In the genomic region with DNA sequence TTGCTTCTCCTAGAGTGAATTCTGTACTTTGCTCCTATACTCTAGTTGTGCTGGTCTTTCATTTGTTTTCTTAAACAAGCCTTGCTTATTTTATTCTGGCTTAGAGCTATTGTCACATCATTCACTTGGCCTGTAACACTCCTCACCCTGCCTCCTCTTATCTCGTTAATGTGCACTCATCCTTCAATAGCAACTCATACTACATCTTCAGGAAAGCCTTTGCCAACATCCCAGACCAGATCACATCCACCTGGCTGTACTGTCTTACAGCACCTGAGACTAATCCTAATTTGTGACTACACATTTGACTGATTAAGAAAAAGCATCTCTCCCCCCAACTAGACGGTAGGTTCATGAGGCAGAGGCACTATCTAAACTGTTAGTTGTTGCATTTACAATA, we compare ENCODE assay signal across 23 cellular contexts.
"Had no signal": no experiment of that assay in that cellular context is flagged by ENCODE, and none has a peak within 500 bp of the region (broad histone marks: within the 10 kb centered on the region; RNA-seq: fewer than 3 reads in every experiment).

No MANE protein-coding gene starts in this region.

- H3K27me3 Mint-ChIP-seq: activated naive CD8-positive, alpha-beta T cell treated with anti-CD3 and anti-CD28 coated beads, Interleukin-2, amount 10 ng/mL, durations not matched to agents 7 days and 5 days had no signal

- H3K4me3 Mint-ChIP-seq: activated naive CD8-positive, alpha-beta T cell treated with anti-CD3 and anti-CD28 coated beads, Interleukin-2, amount 10 ng/mL, durations not matched to agents 7 days and 5 days; activated T-cell treated with anti-CD3 and anti-CD28 coated beads, Interleukin-2, amount 50 U/mL, for 4 hours; stimulated activated naive B cell treated with anti-CD40 and anti-IgM and Interleukin-4, amounts not matched to agents 10 μg/mL and 1 μg/mL and 100 μg/mL, for 72 hours had no signal

- H3K4me1 Mint-ChIP-seq: activated naive CD8-positive, alpha-beta T cell treated with anti-CD3 and anti-CD28 coated beads, Interleukin-2, amount 10 ng/mL, durations not matched to agents 7 days and 5 days; stimulated activated naive B cell treated with anti-CD40 and anti-IgM and Interleukin-4, amounts not matched to agents 10 μg/mL and 1 μg/mL and 100 μg/mL, for 72 hours had no signal

- H3K36me3 ChIP-seq: breast epithelium, esophagus muscularis mucosa, gastrocnemius medialis, transverse colon had no signal

- FAIRE-seq: TTC549, urothelium cell line had no signal

- H3K4me2 ChIP-seq: smooth muscle cell had no signal

- DNase-seq: activated CD8-positive, alpha-beta memory T cell treated with anti-CD3 and anti-CD28 coated beads for 24 hours; activated CD8-positive, alpha-beta memory T cell treated with anti-CD3 and anti-CD28 coated beads, Interleukin-2, amount 50 U/mL, for 4 hours; activated naive CD4-positive, alpha-beta T cell treated with Interleukin-2 at 50 U/mL for 16 hours; activated naive CD8-positive, alpha-beta T cell treated with anti-CD3 and anti-CD28 coated beads, Interleukin-2, amount 10 ng/mL, durations not matched to agents 7 days and 5 days; activated T-cell treated with anti-CD3 and anti-CD28 coated beads, Interleukin-2, amount 50 U/mL, for 4 hours; amniotic stem cell; cerebellar nuclear complex; gastrocnemius medialis; head of caudate nucleus; hypothalamus; left cardiac atrium; occipital lobe; posterior cingulate gyrus; stimulated activated CD4-positive, alpha-beta T cell treated with anti-CD3 and anti-CD28 coated beads, Interleukin-15, amount 100 ng/mL, for 24 hours; stimulated activated CD8-positive, alpha-beta memory T cell treated with anti-CD3 and anti-CD28 coated beads, Interleukin-4, amount 100 ng/mL, for 48 hours; stimulated activated naive B cell treated with anti-CD40 and anti-IgM and Interleukin-4, amounts not matched to agents 10 μg/mL and 1 μg/mL and 100 μg/mL, for 72 hours; transverse colon had no signal

- H3K27me3 ChIP-seq: breast epithelium, esophagus muscularis mucosa, gastrocnemius medialis, transverse colon had no signal

- H3K4me1 ChIP-seq: breast epithelium, esophagus muscularis mucosa, gastrocnemius medialis, transverse colon had no signal

- H3K27ac Mint-ChIP-seq: activated naive CD8-positive, alpha-beta T cell treated with anti-CD3 and anti-CD28 coated beads, Interleukin-2, amount 10 ng/mL, durations not matched to agents 7 days and 5 days; stimulated activated naive B cell treated with anti-CD40 and anti-IgM and Interleukin-4, amounts not matched to agents 10 μg/mL and 1 μg/mL and 100 μg/mL, for 72 hours had no signal

- H3K4me3 ChIP-seq: breast epithelium, coronary artery, esophagus muscularis mucosa, gastrocnemius medialis, smooth muscle cell, transverse colon had no signal

- H3K9me3 ChIP-seq: breast epithelium, esophagus muscularis mucosa, gastrocnemius medialis, transverse colon had no signal

- H3K27ac ChIP-seq: breast epithelium, coronary artery, esophagus muscularis mucosa, gastrocnemius medialis, transverse colon had no signal

- H3K9me3 Mint-ChIP-seq: activated naive CD8-positive, alpha-beta T cell treated with anti-CD3 and anti-CD28 coated beads, Interleukin-2, amount 10 ng/mL, durations not matched to agents 7 days and 5 days; activated T-cell treated with anti-CD3 and anti-CD28 coated beads, Interleukin-2, amount 50 U/mL, for 4 hours; stimulated activated naive B cell treated with anti-CD40 and anti-IgM and Interleukin-4, amounts not matched to agents 10 μg/mL and 1 μg/mL and 100 μg/mL, for 72 hours had no signal

- H3K36me3 Mint-ChIP-seq: activated naive CD8-positive, alpha-beta T cell treated with anti-CD3 and anti-CD28 coated beads, Interleukin-2, amount 10 ng/mL, durations not matched to agents 7 days and 5 days; stimulated activated naive B cell treated with anti-CD40 and anti-IgM and Interleukin-4, amounts not matched to agents 10 μg/mL and 1 μg/mL and 100 μg/mL, for 72 hours had no signal
